8 cellular contexts compared by ENCODE assay signal in genomic region chr19:40609561-40610395, GRCh38. TPM values are rescaled to one million over a fixed set of nuclear protein-coding genes. Genes with fewer than 3 reads are reported as not detected.
A peak's percentile ranks its signal among the peaks of the same experiment; 100 is the strongest.
DNase-seq lines count a peak whose midpoint lies in the region; ATAC-seq and TF ChIP-seq lines count a peak whose summit lies in the region.

No MANE protein-coding gene starts in this region.

- in situ Hi-C loops in Panc1 (cut with HindIII; ENCODE audit: low pct_unique_long_range_greater_than_20kb, low sequenced_read_pairs) = no loop called here

- H3K4me2 ChIP-seq in neural progenitor cell = peak overlapping the region; percentile 85

- H3K27me3 ChIP-seq in Panc1 (ENCODE audit: control insufficient read depth, insufficient read depth, low read length) = no peaks in the 10 kb centered on the region
- H3K27me3 ChIP-seq in neural progenitor cell = peaks cover 83% of the 10 kb centered on the region

- H3K9ac ChIP-seq in neural progenitor cell = no peak overlapping the region

- peak in 2 of 3 experiments; percentile 72 to 76 for DNase-seq in NCI-H1417 (lab: John Stamatoyannopoulos, UW)
- DNase-seq in NCI-H1417 treated with DMSO at 0.1 percent for 48 hours (lab: John Stamatoyannopoulos, UW) = no peak
- DNase-seq in Panc1 (ENCODE audit: low read depth, low spot score) = no peak
- peak; percentile 86 for DNase-seq in activated T-helper 1 cell treated with anti-CD3 and anti-CD28 coated beads, Interleukin-12 subunit alpha, Interleukin-12 subunit beta, Interleukin-2, Interleukin-4 antibody, amounts not matched to agents 30 ng/mL and 10 ng/mL and 1 ng/mL, durations not matched to agents 14 hours and 24 hours and 36 hours (ENCODE audit: low spot score)
- DNase-seq in fibroblast of the conjunctiva (ENCODE audit: low read depth) = peak; percentile 76
- peak; percentile 94 for DNase-seq in neural progenitor cell (ENCODE audit: low spot score)
- peak in 42 of 49 donors; percentile 25 to 84 (median 56) for DNase-seq in substantia nigra (lab: John Stamatoyannopoulos, UW)

- peak overlapping the region; percentile 68 for H3K27ac ChIP-seq in Panc1 (ENCODE audit: low read length)
- no peak overlapping the region for H3K27ac ChIP-seq in neural progenitor cell
- peak overlapping the region; percentile 66 for H3K27ac ChIP-seq in substantia nigra (ENCODE audit: low read depth, low read length, poor library complexity, severe bottlenecking)

- no TSS peak for BruUV-seq in Panc1 (replicated peaks; lab: Mats Ljungman, UMichigan)

- peaks cover 44% of the 10 kb centered on the region for H3K4me1 Mint-ChIP-seq in activated T-helper 1 cell treated with anti-CD3 and anti-CD28 coated beads, Interleukin-12 subunit alpha, Interleukin-12 subunit beta, Interleukin-2, Interleukin-4 antibody, amounts not matched to agents 30 ng/mL and 10 ng/mL and 1 ng/mL, durations not matched to agents 14 hours and 24 hours and 36 hours (ENCODE audit: low read depth)
- peaks cover 38% of the 10 kb centered on the region for H3K4me1 Mint-ChIP-seq in neural progenitor cell

- H3K4me3 ChIP-seq in Panc1 (ENCODE audit: low read depth in 2 of 2, low read length in 2 of 2) (peak overlapping the region; percentile 50 to 54), neural progenitor cell (peak overlapping the region; percentile 52)

- peak overlapping the region; percentile 81 for H3K4me3 Mint-ChIP-seq in activated T-helper 1 cell treated with anti-CD3 and anti-CD28 coated beads, Interleukin-12 subunit alpha, Interleukin-12 subunit beta, Interleukin-2, Interleukin-4 antibody, amounts not matched to agents 30 ng/mL and 10 ng/mL and 1 ng/mL, durations not matched to agents 14 hours and 24 hours and 36 hours
- H3K4me3 Mint-ChIP-seq in neural progenitor cell = peak overlapping the region; percentile 51

- H3K9me3 ChIP-seq in Panc1 (ENCODE audit: control insufficient read depth, insufficient read depth, low read depth, low read length) (no peaks in the 10 kb centered on the region), neural progenitor cell (ENCODE audit: low read depth) (no peaks in the 10 kb centered on the region)

- TF ChIP-seq CTCF in Panc1 (IDR thresholded peaks at IDR 0.05) = no peak
- TF ChIP-seq CTCF in neural progenitor cell (IDR thresholded peaks at IDR 0.05) = no peak

- H3K4me1 ChIP-seq in Panc1 (ENCODE audit: control insufficient read depth, insufficient read depth, low read length) (no peaks in the 10 kb centered on the region), neural progenitor cell (peaks cover 18% of the 10 kb centered on the region)

- H3K9me3 Mint-ChIP-seq in activated T-helper 1 cell treated with anti-CD3 and anti-CD28 coated beads, Interleukin-12 subunit alpha, Interleukin-12 subunit beta, Interleukin-2, Interleukin-4 antibody, amounts not matched to agents 30 ng/mL and 10 ng/mL and 1 ng/mL, durations not matched to agents 14 hours and 24 hours and 36 hours = no peaks in the 10 kb centered on the region
- H3K9me3 Mint-ChIP-seq in neural progenitor cell = peaks cover 5% of the 10 kb centered on the region

- no peaks in the 10 kb centered on the region for H3K79me2 ChIP-seq in neural progenitor cell (ENCODE audit: low read depth)

- H2AFZ ChIP-seq in neural progenitor cell (replicated peaks) = no peak overlapping the region

- H3K27me3 Mint-ChIP-seq in activated T-helper 1 cell treated with anti-CD3 and anti-CD28 coated beads, Interleukin-12 subunit alpha, Interleukin-12 subunit beta, Interleukin-2, Interleukin-4 antibody, amounts not matched to agents 30 ng/mL and 10 ng/mL and 1 ng/mL, durations not matched to agents 14 hours and 24 hours and 36 hours (ENCODE audit: insufficient read depth) = no peaks in the 10 kb centered on the region
- peaks cover 43% of the 10 kb centered on the region for H3K27me3 Mint-ChIP-seq in neural progenitor cell (ENCODE audit: insufficient read depth, low read depth)

- H4K20me1 ChIP-seq in neural progenitor cell (ENCODE audit: low read depth) = peaks cover 43% of the 10 kb centered on the region

- H3K36me3 Mint-ChIP-seq in activated T-helper 1 cell treated with anti-CD3 and anti-CD28 coated beads, Interleukin-12 subunit alpha, Interleukin-12 subunit beta, Interleukin-2, Interleukin-4 antibody, amounts not matched to agents 30 ng/mL and 10 ng/mL and 1 ng/mL, durations not matched to agents 14 hours and 24 hours and 36 hours (ENCODE audit: low read depth) = peaks cover 1% of the 10 kb centered on the region
- H3K36me3 Mint-ChIP-seq in neural progenitor cell = peaks cover 30% of the 10 kb centered on the region

- intact Hi-C loops in Panc1 (cut with micrococcal nuclease; ENCODE audit: unreplicated experiment) = no loop called here
- intact Hi-C loops in activated T-helper 1 cell treated with anti-CD3 and anti-CD28 coated beads, Interleukin-12 subunit alpha, Interleukin-12 subunit beta, Interleukin-2, Interleukin-4 antibody, amounts not matched to agents 30 ng/mL and 10 ng/mL and 1 ng/mL, durations not matched to agents 14 hours and 24 hours and 36 hours (cut with micrococcal nuclease) = loop anchor here (5.0 to 10.0 kb wide), 4 partner anchors 322 to 935 kb away; partner anchors contain the start of genes AKT2 and HNRNPUL1

- peak overlapping the region; percentile 86 for H3K27ac Mint-ChIP-seq in activated T-helper 1 cell treated with anti-CD3 and anti-CD28 coated beads, Interleukin-12 subunit alpha, Interleukin-12 subunit beta, Interleukin-2, Interleukin-4 antibody, amounts not matched to agents 30 ng/mL and 10 ng/mL and 1 ng/mL, durations not matched to agents 14 hours and 24 hours and 36 hours
- H3K27ac Mint-ChIP-seq in neural progenitor cell = no peak overlapping the region

- peaks cover 45% of the 10 kb centered on the region for H3F3A ChIP-seq in neural progenitor cell (ENCODE audit: low read depth)

- peak; percentile 44 for ATAC-seq in HG03045 (IDR thresholded peaks at IDR 0.05; ENCODE audit: unreplicated experiment)
- ATAC-seq in Panc1 = peak; percentile 84

- CTCF ChIA-PET in Panc1 (lab: Charles Lee) = interaction anchor here (0.5 kb wide), 1 partner anchor 190 kb away, joined by 4 read pairs; no protein-coding TSS in a partner anchor

- POLR2A ChIA-PET in Panc1 (lab: Charles Lee) = interaction anchor here (0.6 to 0.8 kb wide), 2 partner anchors 15 to 352 kb away, joined by 3 read pairs; no protein-coding TSS in a partner anchor

- H3K36me3 ChIP-seq in Panc1 (ENCODE audit: control insufficient read depth, insufficient read depth, low read length) (no peaks in the 10 kb centered on the region; the same call in 1 of the 2 replicates), neural progenitor cell (no peaks in the 10 kb centered on the region)

RNA-seq across cellular contexts. Expression of gene LTBP4, which starts 8.6 kb away (rescaled TPM):
- total RNA-seq in Panc1 (2021; ENCODE audit: unreplicated experiment) = 75.4 TPM
- 81.6 TPM for polyA plus RNA-seq in Panc1 (2012; ENCODE audit: insufficient read length)
- total RNA-seq in activated T-helper 1 cell treated with anti-CD3 and anti-CD28 coated beads, Interleukin-12 subunit alpha, Interleukin-12 subunit beta, Interleukin-2, Interleukin-4 antibody, amounts not matched to agents 30 ng/mL and 10 ng/mL and 1 ng/mL, durations not matched to agents 14 hours and 24 hours and 36 hours = 107 and 116 TPM in 2 replicates
- total RNA-seq in neural progenitor cell (ENCODE audit: low replicate concordance) = 24.7 and 70.0 TPM in 2 replicates

RNA-seq across cellular contexts. Expression of gene SHKBP1, which starts 33.1 kb away (rescaled TPM):
- total RNA-seq in Panc1 (2021; ENCODE audit: unreplicated experiment) = 55.9 TPM
- polyA plus RNA-seq in Panc1 (2012; ENCODE audit: insufficient read length) = 102 TPM
- 102 and 113 TPM in 2 replicates for total RNA-seq in activated T-helper 1 cell treated with anti-CD3 and anti-CD28 coated beads, Interleukin-12 subunit alpha, Interleukin-12 subunit beta, Interleukin-2, Interleukin-4 antibody, amounts not matched to agents 30 ng/mL and 10 ng/mL and 1 ng/mL, durations not matched to agents 14 hours and 24 hours and 36 hours
- 20.6 and 63.7 TPM in 2 replicates for total RNA-seq in neural progenitor cell (ENCODE audit: low replicate concordance)

Comparison
In these comparisons a context has a peak if more than half of its experiments do, and no peak if none do; other contexts are left out.
1. DNase-seq: peak in NCI-H1417 (2 of 3), activated T-helper 1 cell treated with anti-CD3 and anti-CD28 coated beads, Interleukin-12 subunit alpha, Interleukin-12 subunit beta, Interleukin-2, Interleukin-4 antibody, amounts not matched to agents 30 ng/mL and 10 ng/mL and 1 ng/mL, durations not matched to agents 14 hours and 24 hours and 36 hours (single experiment), fibroblast of the conjunctiva (single experiment), neural progenitor cell (single experiment) and substantia nigra (42 of 49); none in NCI-H1417 treated with DMSO at 0.1 percent for 48 hours (single experiment) and Panc1 (single experiment).